25 cellular contexts compared by ENCODE assay signal in the genomic region with DNA sequence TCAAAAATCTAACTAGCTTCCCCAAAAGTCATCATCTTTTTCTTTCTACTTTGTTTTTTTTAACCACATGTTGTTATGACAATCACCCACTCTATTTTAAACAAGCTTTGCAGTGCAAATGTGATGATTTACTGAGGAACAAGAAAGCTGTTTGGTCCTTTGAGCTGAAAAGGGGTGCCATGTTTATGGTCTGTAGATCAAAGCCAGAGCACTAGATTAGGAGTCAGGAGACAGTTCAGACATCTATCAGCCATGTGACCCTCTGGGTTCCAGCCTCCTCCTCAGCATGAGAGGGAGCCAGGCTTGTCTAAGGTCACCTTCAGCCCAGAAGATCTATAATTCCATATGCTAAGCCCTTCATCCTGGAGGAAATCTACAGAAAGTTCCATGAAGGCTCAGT.
"Had no signal": no experiment of that assay in that cellular context is flagged by ENCODE, and none has a peak within 500 bp of the region (broad histone marks: within the 10 kb centered on the region; RNA-seq: fewer than 3 reads in every experiment).

No MANE protein-coding gene starts in this region.

- DNase-seq: activated B cell treated with CpG ODN at 0.5 μM for 24 hours; activated CD4-positive, alpha-beta T cell treated with anti-CD3 and anti-CD28 coated beads for 36 hours; activated CD4-positive, alpha-beta T cell treated with anti-CD3 and anti-CD28 coated beads, Interleukin-2, amount 50 U/mL, for 4 hours; activated CD8-positive, alpha-beta memory T cell treated with anti-CD3 and anti-CD28 coated beads for 24 hours; activated CD8-positive, alpha-beta memory T cell treated with anti-CD3 and anti-CD28 coated beads, Interleukin-2, amount 50 U/mL, for 4 hours; activated naive CD4-positive, alpha-beta T cell; activated T-cell treated with anti-CD3 and anti-CD28 coated beads, Interleukin-2, amount 50 U/mL, for 24 hours; adrenal gland; effector memory CD4-positive, alpha-beta T cell; head of caudate nucleus; left ventricle myocardium superior; mucosa of descending colon; nucleus accumbens; right lobe of liver; stimulated activated CD4-positive, alpha-beta T cell treated with anti-CD3 and anti-CD28 coated beads, Interleukin-2, amount 100 ng/mL, for 24 hours; stomach; T1000; transverse colon had no signal

- H3K9me3 ChIP-seq: adrenal gland, ascending aorta, gastroesophageal sphincter, mucosa of descending colon, right lobe of liver, stomach, suprapubic skin, transverse colon had no signal

- ATAC-seq: activated CD4-positive, alpha-beta T cell treated with anti-CD3 and anti-CD28 coated beads for 36 hours; activated T-helper 17 cell treated with anti-CD3 and anti-CD28 coated beads, Interleukin-2, amount 50 U/mL, for 72 hours; esophagus mucosa; gastroesophageal sphincter; left ventricle myocardium superior; mucosa of descending colon; right lobe of liver; stimulated activated memory B cell treated with anti-CD40 and anti-IgM and Interleukin-4, amounts not matched to agents 10 μg/mL and 1 μg/mL and 100 μg/mL, for 72 hours had no signal

- H3K36me3 ChIP-seq: adrenal gland, ascending aorta, gastroesophageal sphincter, right lobe of liver, stomach, suprapubic skin, transverse colon had no signal

- H3K4me1 ChIP-seq: adrenal gland, ascending aorta, gastroesophageal sphincter, right lobe of liver, transverse colon had no signal

- H3K27me3 ChIP-seq: ascending aorta, right lobe of liver, stomach, suprapubic skin had no signal

- H3K27ac ChIP-seq: adrenal gland, ascending aorta, gastroesophageal sphincter, right lobe of liver, stomach, transverse colon had no signal

- H3K4me3 ChIP-seq: adrenal gland, ascending aorta, gastroesophageal sphincter, mucosa of descending colon, right lobe of liver, skin epidermis, stomach, suprapubic skin, transverse colon had no signal
